ENCODE assay signal across 24 cellular contexts in genomic region chr21:29506947-29507346, GRCh38.
"Had no signal": no experiment of that assay in that cellular context is flagged by ENCODE, and none has a peak within 500 bp of the region (broad histone marks: within the 10 kb centered on the region; RNA-seq: fewer than 3 reads in every experiment).

No MANE protein-coding gene starts in this region.

- H3K4me3 ChIP-seq: cardiac muscle cell, MG63, Peyer's patch had no signal

- H3K4me2 ChIP-seq: KMS-11 had no signal

- H3K27me3 Mint-ChIP-seq: activated CD8-positive, alpha-beta T cell treated with anti-CD3 and anti-CD28 coated beads for 36 hours; activated naive CD8-positive, alpha-beta T cell treated with anti-CD3 and anti-CD28 coated beads, Interleukin-2, amount 10 ng/mL, durations not matched to agents 7 days and 5 days; brain; IgD-negative memory B cell had no signal

- H3K27ac ChIP-seq: cardiac muscle cell, KMS-11, Peyer's patch, RWPE1 had no signal

- H3K9ac ChIP-seq: KMS-11 had no signal

- ATAC-seq: activated CD8-positive, alpha-beta T cell treated with anti-CD3 and anti-CD28 coated beads for 36 hours; activated T-cell treated with anti-CD3 and anti-CD28 coated beads, Interleukin-2, amount 50 U/mL, for 72 hours had no signal

- H3K4me1 Mint-ChIP-seq: activated naive CD8-positive, alpha-beta T cell treated with anti-CD3 and anti-CD28 coated beads, Interleukin-2, amount 10 ng/mL, durations not matched to agents 7 days and 5 days had no signal

- H3K36me3 ChIP-seq: cardiac muscle cell, MG63, Peyer's patch had no signal

- H3K4me3 Mint-ChIP-seq: activated CD8-positive, alpha-beta T cell treated with anti-CD3 and anti-CD28 coated beads for 36 hours; activated naive CD8-positive, alpha-beta T cell treated with anti-CD3 and anti-CD28 coated beads, Interleukin-2, amount 10 ng/mL, durations not matched to agents 7 days and 5 days; activated T-cell treated with anti-CD3 and anti-CD28 coated beads, Interleukin-2, amount 50 U/mL, for 72 hours; brain; IgD-negative memory B cell; T-helper 1 cell treated with Interleukin-12 subunit alpha and Interleukin-12 subunit beta and Interleukin-4 antibody, amounts not matched to agents 30 μg/mL and 1 μg/mL, for 36 hours had no signal

- H3K36me3 Mint-ChIP-seq: brain had no signal

- H3K4me1 ChIP-seq: Peyer's patch had no signal

- DNase-seq: activated CD4-positive, CD25-positive, alpha-beta regulatory T cell; activated CD8-positive, alpha-beta memory T cell treated with anti-CD3 and anti-CD28 coated beads, Interleukin-2, amount 50 U/mL, for 4 hours; activated CD8-positive, alpha-beta T cell treated with anti-CD3 and anti-CD28 coated beads for 36 hours; activated naive CD4-positive, alpha-beta T cell treated with anti-CD3 and anti-CD28 coated beads, Interleukin-2, amount 50 U/mL, for 16 hours; activated naive CD8-positive, alpha-beta T cell treated with anti-CD3 and anti-CD28 coated beads, Interleukin-2, amount 10 ng/mL, durations not matched to agents 7 days and 5 days; activated T-cell treated with anti-CD3 and anti-CD28 coated beads, Interleukin-2, amount 50 U/mL, for 72 hours; aorta; cerebellar nuclear complex; MG63; NCI-H1105; NCI-H1436; NCI-H1694 treated with DMSO at 0.1 percent for 48 hours; NCI-H2029 treated with DMSO at 0.1 percent for 48 hours; NCI-H510A treated with DMSO at 0.1 percent for 48 hours; NCI-H69; NK-92 treated with Interleukin-12 subunit alpha and Interleukin-12 subunit beta, amount 100 ng/mL, for 24 hours; Peyer's patch; SHP77 had no signal

- H3K9me3 ChIP-seq: MG63, Peyer's patch had no signal

- H3K27me3 ChIP-seq: cardiac muscle cell, MG63, Peyer's patch had no signal

- H3K9me3 Mint-ChIP-seq: IgD-negative memory B cell; T-helper 1 cell treated with Interleukin-12 subunit alpha and Interleukin-12 subunit beta and Interleukin-4 antibody, amounts not matched to agents 30 μg/mL and 1 μg/mL, for 36 hours had no signal

- H3K27ac Mint-ChIP-seq: activated CD8-positive, alpha-beta T cell treated with anti-CD3 and anti-CD28 coated beads for 36 hours; activated naive CD8-positive, alpha-beta T cell treated with anti-CD3 and anti-CD28 coated beads, Interleukin-2, amount 10 ng/mL, durations not matched to agents 7 days and 5 days; activated T-cell treated with anti-CD3 and anti-CD28 coated beads, Interleukin-2, amount 50 U/mL, for 72 hours; IgD-negative memory B cell; T-helper 1 cell treated with Interleukin-12 subunit alpha and Interleukin-12 subunit beta and Interleukin-4 antibody, amounts not matched to agents 30 μg/mL and 1 μg/mL, for 36 hours had no signal
